ENCODE assay signal across 8 cellular contexts in genomic region chr1:226548281-226549093, GRCh38. TPM values are rescaled to one million over a fixed set of nuclear protein-coding genes. Genes with fewer than 3 reads are reported as not detected.
DNase-seq lines count a peak whose midpoint lies in the region; ATAC-seq and TF ChIP-seq lines count a peak whose summit lies in the region.

A gene with protein sequence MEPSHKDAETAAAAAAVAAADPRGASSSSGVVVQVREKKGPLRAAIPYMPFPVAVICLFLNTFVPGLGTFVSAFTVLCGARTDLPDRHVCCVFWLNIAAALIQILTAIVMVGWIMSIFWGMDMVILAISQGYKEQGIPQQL (plus strand): TSS chr1:226548764. CDS start chr1:226548905, 141 bp downstream.

- no peak within 1 kb of the TSS for H3K4me3 ChIP-seq in SU-DHL-6 (ENCODE audit: insufficient read depth, low read length, poor library complexity, severe bottlenecking)
- H3K4me3 ChIP-seq in duodenal mucosa (ENCODE audit: low read depth in 1 of 2, low read length in 2 of 2), result peak within 1 kb of the TSS; percentile 52 to 74
- peak within 1 kb of the TSS; percentile 41 to 68 for H3K4me3 ChIP-seq in mesenchymal stem cell (ENCODE audit: insufficient read depth in 1 of 2, low read depth in 1 of 2, low read length in 2 of 2)
- peak within 1 kb of the TSS; percentile 28 to 71 (median 60) for H3K4me3 ChIP-seq in tibial nerve

- no peak within 1 kb of the TSS for H4K91ac ChIP-seq in mesenchymal stem cell (ENCODE audit: low read length)

- H2BK15ac ChIP-seq in mesenchymal stem cell (ENCODE audit: low read depth, poor library complexity, severe bottlenecking), result no peak within 1 kb of the TSS

- H2BK5ac ChIP-seq in mesenchymal stem cell (ENCODE audit: low read depth, low read length, poor library complexity, severe bottlenecking), result no peak within 1 kb of the TSS

- no peak within 1 kb of the TSS for H4K8ac ChIP-seq in mesenchymal stem cell (ENCODE audit: low read length)

- peak within 1 kb of the TSS in 1 of 2 experiments; percentile 65 for H3K14ac ChIP-seq in mesenchymal stem cell (ENCODE audit: low read length in 2 of 2)

- peak within 1 kb of the TSS in 1 of 2 experiments; percentile 26 for H3K4ac ChIP-seq in mesenchymal stem cell (ENCODE audit: low read depth in 1 of 2, low read length in 2 of 2)

- H2AFZ ChIP-seq in SU-DHL-6 (ENCODE audit: low read depth, low read length, severe bottlenecking) (no peak within 1 kb of the TSS), mesenchymal stem cell (ENCODE audit: low read depth, low read length) (peak within 1 kb of the TSS; percentile 51)

- no peaks in the 10 kb centered on the region for H3K9me3 ChIP-seq in SU-DHL-6 (ENCODE audit: insufficient read depth, low read length)
- no peaks in the 10 kb centered on the region for H3K9me3 ChIP-seq in duodenal mucosa (ENCODE audit: control insufficient read depth in 1 of 2, low read length in 2 of 2)
- no peaks in the 10 kb centered on the region for H3K9me3 ChIP-seq in mesenchymal stem cell (ENCODE audit: control insufficient read depth, low read length)
- no peaks in the 10 kb centered on the region for H3K9me3 ChIP-seq in tibial nerve

- H3K27ac ChIP-seq in SU-DHL-6 (ENCODE audit: low read depth, low read length) (no peak within 1 kb of the TSS), duodenal mucosa (ENCODE audit: low read depth, low read length) (no peak within 1 kb of the TSS), mesenchymal stem cell (ENCODE audit: low read length, poor library complexity, severe bottlenecking) (no peak within 1 kb of the TSS), tibial nerve (peak within 1 kb of the TSS in 3 of 4 donors; percentile 54 to 80 (median 79))

- no peak within 1 kb of the TSS for H3K9ac ChIP-seq in SU-DHL-6 (ENCODE audit: low read length)
- peak within 1 kb of the TSS in 1 of 2 donors; percentile 54 for H3K9ac ChIP-seq in duodenal mucosa (ENCODE audit: low read depth in 1 of 2, low read length in 2 of 2)
- H3K9ac ChIP-seq in mesenchymal stem cell (ENCODE audit: low read length), result peak within 1 kb of the TSS; percentile 33

- H2BK120ac ChIP-seq in mesenchymal stem cell (ENCODE audit: low read depth, low read length), result no peak within 1 kb of the TSS

- H3K4me2 ChIP-seq in SU-DHL-6 (ENCODE audit: low read depth, low read length, poor library complexity, severe bottlenecking), result peak within 1 kb of the TSS; percentile 39
- peak within 1 kb of the TSS; percentile 69 for H3K4me2 ChIP-seq in mesenchymal stem cell (ENCODE audit: low read length, poor library complexity, severe bottlenecking)

- no peak for TF ChIP-seq POLR2A in tibial nerve (IDR thresholded peaks at IDR 0.05)

- WGBS in mesenchymal stem cell, result under 1% methylated on average over 37 of the region's 82 CpGs
- 1% methylated on average over 43 to 54 of the region's 82 CpGs for WGBS in tibial nerve, 2 donors

- H3K79me2 ChIP-seq in SU-DHL-6 (ENCODE audit: insufficient read depth, low read length), result no peaks in the 10 kb centered on the region

- no peaks in the 10 kb centered on the region for H4K20me1 ChIP-seq in SU-DHL-6 (ENCODE audit: low read depth, low read length)

- H3K4me1 ChIP-seq in duodenal mucosa (ENCODE audit: control insufficient read depth in 1 of 2, insufficient read depth in 2 of 2, low read length in 2 of 2) (peaks cover 26 to 31% of the 10 kb centered on the region in 2 donors), mesenchymal stem cell (ENCODE audit: control insufficient read depth, insufficient read depth, low read depth, low read length) (peaks cover 20% of the 10 kb centered on the region), tibial nerve (peaks cover 0 to 42% (median 16%) of the 10 kb centered on the region in 4 donors)

- no peak within 1 kb of the TSS for H2BK12ac ChIP-seq in mesenchymal stem cell (ENCODE audit: low read length in 2 of 2)

- peak within 1 kb of the TSS in 1 of 2 experiments; percentile 57 for H3K18ac ChIP-seq in mesenchymal stem cell (ENCODE audit: low read depth in 1 of 2, low read length in 2 of 2)

- H3K79me1 ChIP-seq in mesenchymal stem cell (replicated peaks; ENCODE audit: low read length, poor library complexity, severe bottlenecking), result no peaks in the 10 kb centered on the region

- H3K9me2 ChIP-seq in SU-DHL-6 (replicated peaks; ENCODE audit: insufficient read depth, low read length), result no peaks in the 10 kb centered on the region

- no peak for ATAC-seq in HG02610 (IDR thresholded peaks at IDR 0.05; ENCODE audit: unreplicated experiment)

- no peaks in the 10 kb centered on the region for H3F3A ChIP-seq in SU-DHL-6 (ENCODE audit: insufficient read depth)

- no peak for TF ChIP-seq EP300 in tibial nerve (IDR thresholded peaks at IDR 0.05)

- DNase-seq in AG08396 (ENCODE audit: low spot score) (peak; percentile 77), GM20000 (ENCODE audit: low spot score) (peak; percentile 72), mesenchymal stem cell (peak; percentile 24), tibial nerve (ENCODE audit: low spot score in 2 of 2) (no peak), NCI-H526 treated with DMSO at 0.1 percent for 48 hours (lab: John Stamatoyannopoulos, UW) (no peak)

- H3K36me3 ChIP-seq in SU-DHL-6 (ENCODE audit: low read length) (no peaks in the 10 kb centered on the region), duodenal mucosa (ENCODE audit: control insufficient read depth in 1 of 2, insufficient read depth in 2 of 2, low read length in 2 of 2) (no peaks in the 10 kb centered on the region), mesenchymal stem cell (ENCODE audit: control insufficient read depth in 1 of 2, insufficient read depth in 2 of 2, low read depth in 1 of 2, low read length in 2 of 2) (no peaks in the 10 kb centered on the region), tibial nerve (no peaks in the 10 kb centered on the region)

- no peak within 1 kb of the TSS for H2AK5ac ChIP-seq in mesenchymal stem cell (ENCODE audit: low read length, severe bottlenecking)

- H3K23ac ChIP-seq in mesenchymal stem cell (ENCODE audit: low read length in 2 of 2), result peak within 1 kb of the TSS; percentile 26 to 52

- TF ChIP-seq CTCF in GM20000 (IDR thresholded peaks at IDR 0.05; ENCODE audit: extremely low read depth, missing control alignments), result no peak
- no peak for TF ChIP-seq CTCF in SU-DHL-6 (IDR thresholded peaks at IDR 0.05; ENCODE audit: insufficient read depth, low read length, poor library complexity, severe bottlenecking)
- no peak for TF ChIP-seq CTCF in tibial nerve (IDR thresholded peaks at IDR 0.05)

- no peaks in the 10 kb centered on the region for H3K27me3 ChIP-seq in SU-DHL-6 (ENCODE audit: low read length)
- H3K27me3 ChIP-seq in duodenal mucosa (ENCODE audit: control insufficient read depth in 1 of 2, insufficient read depth in 2 of 2, low read length in 2 of 2), result peaks cover 7 to 8% of the 10 kb centered on the region in 2 donors
- H3K27me3 ChIP-seq in mesenchymal stem cell (ENCODE audit: control insufficient read depth in 1 of 2, insufficient read depth in 1 of 2, low read length in 2 of 2), result peaks cover 45 to 77% of the 10 kb centered on the region in 2 experiments
- no peaks in the 10 kb centered on the region for H3K27me3 ChIP-seq in tibial nerve

RNA-seq across cellular contexts. Expression of the gene that starts here (rescaled TPM):
- polyA plus RNA-seq in mesenchymal stem cell (2013, experiment 1 of 2), result not detected
- polyA plus RNA-seq in mesenchymal stem cell (2013, experiment 2 of 2), result not detected
- total RNA-seq in tibial nerve, result 1 to 10 TPM; 4.8 to 7.5 (median 6.9) TPM

Comparison
In these comparisons a context has a peak if more than half of its experiments do, and no peak if none do; other contexts are left out.
1. DNase-seq: peak in AG08396 (single experiment), GM20000 (single experiment) and mesenchymal stem cell (single experiment); none in tibial nerve (0 of 2) and NCI-H526 treated with DMSO at 0.1 percent for 48 hours (single experiment).
2. H3K27ac ChIP-seq: peak in tibial nerve (3 of 4); none in SU-DHL-6 (single experiment), duodenal mucosa (single experiment) and mesenchymal stem cell (single experiment).